20 cellular contexts compared by ENCODE assay signal in genomic region chr2:29215073-29215472, GRCh38.
DNase-seq lines count a peak whose midpoint lies in the region; ATAC-seq and TF ChIP-seq lines count a peak whose summit lies in the region.
"Had no signal": no experiment of that assay in that cellular context is flagged by ENCODE, and none has a peak within 500 bp of the region (broad histone marks: within the 10 kb centered on the region; RNA-seq: fewer than 3 reads in every experiment).

No MANE protein-coding gene starts in this region.

- DNase-seq in activated CD4-positive, alpha-beta memory T cell treated with anti-CD3 and anti-CD28 coated beads, Interleukin-2, amount 10 ng/mL, durations not matched to agents 7 days and 5 days = peak; percentile 6
- DNase-seq in activated CD4-positive, alpha-beta memory T cell treated with anti-CD3 and anti-CD28 coated beads for 36 hours = no peak
- DNase-seq in CD14-positive monocyte (ENCODE audit: low spot score) (peak; percentile 17), left lobe of liver (ENCODE audit: low spot score) (peak; percentile 18), COR-L47 (lab: John Stamatoyannopoulos, UW) (no peak), NCI-H1436 treated with DMSO at 0.1 percent for 48 hours (lab: John Stamatoyannopoulos, UW) (no peak)
- peak; percentile 27 for DNase-seq in activated CD8-positive, alpha-beta memory T cell treated with anti-CD3 and anti-CD28 coated beads, Interleukin-2, amount 10 ng/mL, durations not matched to agents 7 days and 5 days
- DNase-seq in activated naive CD4-positive, alpha-beta T cell treated with anti-CD3 and anti-CD28 coated beads for 36 hours = no peak
- DNase-seq: CD4-positive, CD25-positive, alpha-beta regulatory T cell; GM23248; HFFc6; KBM-7; MV-4-11; NCI-H1105 treated with DMSO at 0.1 percent for 48 hours; NCI-H2029; NCI-H446; NCI-H524 treated with DMSO at 0.1 percent for 48 hours; NK-92 treated with Interleukin-12 subunit alpha and Interleukin-12 subunit beta, amount 100 ng/mL, for 24 hours; PC-3; SJCRH30 had no signal

- TF ChIP-seq CTCF in CD14-positive monocyte (IDR thresholded peaks at IDR 0.05) = no peak

- H3K4me3 Mint-ChIP-seq in activated CD4-positive, alpha-beta memory T cell treated with anti-CD3 and anti-CD28 coated beads, Interleukin-2, amount 10 ng/mL, durations not matched to agents 7 days and 5 days = no peak overlapping the region
- no peak overlapping the region for H3K4me3 Mint-ChIP-seq in activated CD4-positive, alpha-beta memory T cell treated with anti-CD3 and anti-CD28 coated beads for 36 hours
- no peak overlapping the region for H3K4me3 Mint-ChIP-seq in CD14-positive monocyte
- H3K4me3 Mint-ChIP-seq in activated CD8-positive, alpha-beta memory T cell treated with anti-CD3 and anti-CD28 coated beads, Interleukin-2, amount 10 ng/mL, durations not matched to agents 7 days and 5 days = no peak overlapping the region
- no peak overlapping the region for H3K4me3 Mint-ChIP-seq in activated naive CD4-positive, alpha-beta T cell treated with anti-CD3 and anti-CD28 coated beads for 36 hours
- H3K4me3 Mint-ChIP-seq: CD4-positive, CD25-positive, alpha-beta regulatory T cell; HFFc6 had no signal

- H3K27ac Mint-ChIP-seq in activated CD4-positive, alpha-beta memory T cell treated with anti-CD3 and anti-CD28 coated beads, Interleukin-2, amount 10 ng/mL, durations not matched to agents 7 days and 5 days = no peak overlapping the region
- no peak overlapping the region for H3K27ac Mint-ChIP-seq in activated CD4-positive, alpha-beta memory T cell treated with anti-CD3 and anti-CD28 coated beads for 36 hours
- H3K27ac Mint-ChIP-seq in CD14-positive monocyte = no peak overlapping the region
- no peak overlapping the region for H3K27ac Mint-ChIP-seq in activated CD8-positive, alpha-beta memory T cell treated with anti-CD3 and anti-CD28 coated beads, Interleukin-2, amount 10 ng/mL, durations not matched to agents 7 days and 5 days
- no peak overlapping the region for H3K27ac Mint-ChIP-seq in activated naive CD4-positive, alpha-beta T cell treated with anti-CD3 and anti-CD28 coated beads for 36 hours
- H3K27ac Mint-ChIP-seq: CD4-positive, CD25-positive, alpha-beta regulatory T cell; HFFc6 had no signal

- H3K27me3 Mint-ChIP-seq in activated CD4-positive, alpha-beta memory T cell treated with anti-CD3 and anti-CD28 coated beads, Interleukin-2, amount 10 ng/mL, durations not matched to agents 7 days and 5 days = no peaks in the 10 kb centered on the region
- H3K27me3 Mint-ChIP-seq in activated CD4-positive, alpha-beta memory T cell treated with anti-CD3 and anti-CD28 coated beads for 36 hours = no peaks in the 10 kb centered on the region
- peaks cover 8 to 15% (median 11%) of the 10 kb centered on the region in 3 donors for H3K27me3 Mint-ChIP-seq in CD14-positive monocyte (ENCODE audit: low read depth in 3 of 3)
- H3K27me3 Mint-ChIP-seq in activated CD8-positive, alpha-beta memory T cell treated with anti-CD3 and anti-CD28 coated beads, Interleukin-2, amount 10 ng/mL, durations not matched to agents 7 days and 5 days = no peaks in the 10 kb centered on the region
- H3K27me3 Mint-ChIP-seq in activated naive CD4-positive, alpha-beta T cell treated with anti-CD3 and anti-CD28 coated beads for 36 hours (ENCODE audit: low read depth) = no peaks in the 10 kb centered on the region
- H3K27me3 Mint-ChIP-seq: CD4-positive, CD25-positive, alpha-beta regulatory T cell had no signal

- POLR2A ChIA-PET in activated CD4-positive, alpha-beta memory T cell treated with anti-CD3 and anti-CD28 coated beads, Interleukin-2, amount 10 ng/mL, durations not matched to agents 7 days and 5 days (lab: Charles Lee) = no interaction called here
- POLR2A ChIA-PET in activated CD4-positive, alpha-beta memory T cell treated with anti-CD3 and anti-CD28 coated beads for 36 hours (lab: Charles Lee) = no interaction called here

- no peak for ATAC-seq in activated CD8-positive, alpha-beta memory T cell treated with anti-CD3 and anti-CD28 coated beads, Interleukin-2, amount 10 ng/mL, durations not matched to agents 7 days and 5 days
- ATAC-seq in left lobe of liver = no peak
- ATAC-seq: PC-3 had no signal

- no peaks in the 10 kb centered on the region for H3K36me3 Mint-ChIP-seq in activated CD4-positive, alpha-beta memory T cell treated with anti-CD3 and anti-CD28 coated beads, Interleukin-2, amount 10 ng/mL, durations not matched to agents 7 days and 5 days (ENCODE audit: low read depth)
- no peaks in the 10 kb centered on the region for H3K36me3 Mint-ChIP-seq in activated CD4-positive, alpha-beta memory T cell treated with anti-CD3 and anti-CD28 coated beads for 36 hours
- no peaks in the 10 kb centered on the region for H3K36me3 Mint-ChIP-seq in CD14-positive monocyte
- H3K36me3 Mint-ChIP-seq in activated CD8-positive, alpha-beta memory T cell treated with anti-CD3 and anti-CD28 coated beads, Interleukin-2, amount 10 ng/mL, durations not matched to agents 7 days and 5 days = no peaks in the 10 kb centered on the region
- no peaks in the 10 kb centered on the region for H3K36me3 Mint-ChIP-seq in activated naive CD4-positive, alpha-beta T cell treated with anti-CD3 and anti-CD28 coated beads for 36 hours (ENCODE audit: low read depth)

- CTCF ChIA-PET in activated CD4-positive, alpha-beta memory T cell treated with anti-CD3 and anti-CD28 coated beads, Interleukin-2, amount 10 ng/mL, durations not matched to agents 7 days and 5 days (lab: Charles Lee) = no interaction called here
- CTCF ChIA-PET in activated CD4-positive, alpha-beta memory T cell treated with anti-CD3 and anti-CD28 coated beads for 36 hours (lab: Charles Lee) = interaction anchor here (0.6 kb wide), 1 partner anchor 51 kb away, joined by 3 read pairs; no protein-coding TSS in a partner anchor
- CTCF ChIA-PET in activated CD8-positive, alpha-beta memory T cell treated with anti-CD3 and anti-CD28 coated beads, Interleukin-2, amount 10 ng/mL, durations not matched to agents 7 days and 5 days (lab: Charles Lee) = no interaction called here
- CTCF ChIA-PET in activated naive CD4-positive, alpha-beta T cell treated with anti-CD3 and anti-CD28 coated beads for 36 hours (lab: Charles Lee) = no interaction called here

- peaks cover 4% of the 10 kb centered on the region for H3K4me1 Mint-ChIP-seq in activated CD4-positive, alpha-beta memory T cell treated with anti-CD3 and anti-CD28 coated beads, Interleukin-2, amount 10 ng/mL, durations not matched to agents 7 days and 5 days
- peaks cover 2% of the 10 kb centered on the region for H3K4me1 Mint-ChIP-seq in activated CD4-positive, alpha-beta memory T cell treated with anti-CD3 and anti-CD28 coated beads for 36 hours (ENCODE audit: low read depth)
- H3K4me1 Mint-ChIP-seq in CD14-positive monocyte = peaks cover 3% of the 10 kb centered on the region
- H3K4me1 Mint-ChIP-seq in activated CD8-positive, alpha-beta memory T cell treated with anti-CD3 and anti-CD28 coated beads, Interleukin-2, amount 10 ng/mL, durations not matched to agents 7 days and 5 days = peaks cover 6% of the 10 kb centered on the region
- no peaks in the 10 kb centered on the region for H3K4me1 Mint-ChIP-seq in activated naive CD4-positive, alpha-beta T cell treated with anti-CD3 and anti-CD28 coated beads for 36 hours (ENCODE audit: low read depth)

- intact Hi-C loops in activated CD4-positive, alpha-beta memory T cell treated with anti-CD3 and anti-CD28 coated beads for 36 hours (cut with micrococcal nuclease) = no loop called here
- intact Hi-C loops in CD14-positive monocyte (cut with micrococcal nuclease) = no loop called here
- intact Hi-C loops in activated naive CD4-positive, alpha-beta T cell treated with anti-CD3 and anti-CD28 coated beads for 36 hours (cut with micrococcal nuclease) = no loop called here

- no peaks in the 10 kb centered on the region for H3K9me3 Mint-ChIP-seq in activated CD4-positive, alpha-beta memory T cell treated with anti-CD3 and anti-CD28 coated beads, Interleukin-2, amount 10 ng/mL, durations not matched to agents 7 days and 5 days
- no peaks in the 10 kb centered on the region for H3K9me3 Mint-ChIP-seq in activated CD4-positive, alpha-beta memory T cell treated with anti-CD3 and anti-CD28 coated beads for 36 hours
- H3K9me3 Mint-ChIP-seq in CD14-positive monocyte = no peaks in the 10 kb centered on the region
- H3K9me3 Mint-ChIP-seq in activated CD8-positive, alpha-beta memory T cell treated with anti-CD3 and anti-CD28 coated beads, Interleukin-2, amount 10 ng/mL, durations not matched to agents 7 days and 5 days (ENCODE audit: low read depth) = no peaks in the 10 kb centered on the region
- no peaks in the 10 kb centered on the region for H3K9me3 Mint-ChIP-seq in activated naive CD4-positive, alpha-beta T cell treated with anti-CD3 and anti-CD28 coated beads for 36 hours
- H3K9me3 Mint-ChIP-seq: CD4-positive, CD25-positive, alpha-beta regulatory T cell; HFFc6 had no signal

Comparison
In these comparisons a context has a peak if more than half of its experiments do, and no peak if none do; other contexts are left out.
1. DNase-seq: peak in activated CD4-positive, alpha-beta memory T cell treated with anti-CD3 and anti-CD28 coated beads, Interleukin-2, amount 10 ng/mL, durations not matched to agents 7 days and 5 days (single experiment), CD14-positive monocyte (single experiment), activated CD8-positive, alpha-beta memory T cell treated with anti-CD3 and anti-CD28 coated beads, Interleukin-2, amount 10 ng/mL, durations not matched to agents 7 days and 5 days (single experiment) and left lobe of liver (single experiment); none in activated CD4-positive, alpha-beta memory T cell treated with anti-CD3 and anti-CD28 coated beads for 36 hours (single experiment), COR-L47 (single experiment), NCI-H1436 treated with DMSO at 0.1 percent for 48 hours (single experiment) and activated naive CD4-positive, alpha-beta T cell treated with anti-CD3 and anti-CD28 coated beads for 36 hours (single experiment).